2 cellular contexts compared by ENCODE assay signal in the genomic region with DNA sequence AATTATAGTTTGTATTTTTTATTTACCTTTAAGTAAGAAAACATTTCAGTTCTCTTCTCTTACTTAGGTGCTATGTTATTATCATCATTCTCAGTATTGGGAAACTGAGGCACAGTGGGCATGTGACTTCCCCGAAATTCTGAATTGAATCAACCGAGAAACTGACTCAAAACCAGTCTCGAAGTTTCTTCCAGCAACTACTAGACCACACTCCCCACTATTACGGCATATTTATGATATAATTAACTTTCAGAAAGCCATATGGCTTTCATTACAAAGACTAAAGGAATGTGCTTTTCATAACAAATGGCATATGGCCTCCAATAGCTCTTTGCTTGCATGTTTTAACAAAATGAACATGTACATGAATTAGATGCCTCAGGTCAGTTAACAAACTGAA.
TF ChIP-seq lines count a peak whose summit lies in the region.

No MANE protein-coding gene starts in this region.

TF ChIP-seq in HepG2, 621 proteins besides CTCF, POLR2A, EP300 and RAD21 (continued from another document):
- 0 out of 2 replicates have a peak, but pooled peaks have one; percentile 12 for TF ChIP-seq CHD4 (IDR thresholded peaks at IDR 0.05; ENCODE audit: borderline replicate concordance, low read length)
TF ChIP-seq in HepG2: peak in this region for 1.

TF ChIP-seq in GM12878, 131 proteins besides CTCF, POLR2A, EP300 and RAD21 (continued from another document):
- peak; percentile 62; the same call in 1 of the 2 replicates for TF ChIP-seq NFIC (IDR thresholded peaks at IDR 0.05; ENCODE audit: low read depth, low read length)
- peak; percentile 39; the same call in 1 of the 2 replicates for TF ChIP-seq FOXM1 (IDR thresholded peaks at IDR 0.05; ENCODE audit: low read depth, low read length)
- TF ChIP-seq JUND (IDR thresholded peaks at IDR 0.05; ENCODE audit: low read depth, low read length): no peak
- TF ChIP-seq HDGF (IDR thresholded peaks at IDR 0.05): no peak
- TF ChIP-seq RUNX3 (IDR thresholded peaks at IDR 0.05; ENCODE audit: low read length): peak; percentile 61; the same call in 1 of the 2 replicates
